Comparison of ENCODE assay signal across 12 cellular contexts in the genomic region with DNA sequence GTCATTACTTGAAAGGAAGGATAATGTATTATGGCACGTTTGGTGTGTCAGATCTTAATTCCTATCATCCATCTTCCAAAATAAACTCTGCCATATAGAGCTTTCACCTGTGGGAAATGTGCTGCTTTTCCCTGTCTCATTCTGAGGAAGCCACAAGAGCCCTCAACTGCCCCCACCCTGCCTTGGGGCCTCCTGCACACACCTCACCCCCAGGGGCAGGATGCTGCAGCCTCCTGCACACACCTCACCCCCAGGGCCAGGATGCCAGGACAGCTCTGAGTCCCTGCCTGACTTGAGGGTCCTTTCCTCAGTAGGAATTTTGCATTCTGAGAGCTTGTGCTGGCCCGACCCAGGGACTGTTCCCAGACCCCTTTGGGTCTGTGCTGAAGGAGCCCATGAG.
"Had no signal": no experiment of that assay in that cellular context is flagged by ENCODE, and none has a peak within 500 bp of the region (broad histone marks: within the 10 kb centered on the region; RNA-seq: fewer than 3 reads in every experiment).

No MANE protein-coding gene starts in this region.

- H3K4me2 ChIP-seq: smooth muscle cell had no signal

- H3K4me3 ChIP-seq: body of pancreas, smooth muscle cell, suprapubic skin, upper lobe of right lung had no signal

- H3K36me3 Mint-ChIP-seq: activated naive CD4-positive, alpha-beta T cell treated with anti-CD3 and anti-CD28 coated beads, Interleukin-2, amount 50 U/mL, for 24 hours; mesothelial cell of epicardium; stimulated activated naive B cell treated with anti-CD40 and anti-IgM and Interleukin-4, amounts not matched to agents 10 μg/mL and 1 μg/mL and 100 μg/mL, for 72 hours had no signal

- H3K36me3 ChIP-seq: suprapubic skin, upper lobe of right lung had no signal

- H3K4me1 ChIP-seq: upper lobe of right lung had no signal

- H3K9me3 ChIP-seq: body of pancreas, suprapubic skin, upper lobe of right lung had no signal

- H3K4me3 Mint-ChIP-seq: activated naive CD4-positive, alpha-beta T cell treated with anti-CD3 and anti-CD28 coated beads, Interleukin-2, amount 50 U/mL, for 24 hours; mesothelial cell of epicardium; stimulated activated naive B cell treated with anti-CD40 and anti-IgM and Interleukin-4, amounts not matched to agents 10 μg/mL and 1 μg/mL and 100 μg/mL, for 72 hours; T-helper 1 cell treated with Interleukin-12 subunit alpha and Interleukin-12 subunit beta and Interleukin-4 antibody, amounts not matched to agents 30 μg/mL and 1 μg/mL, for 36 hours had no signal

- H3K27ac Mint-ChIP-seq: activated naive CD4-positive, alpha-beta T cell treated with anti-CD3 and anti-CD28 coated beads, Interleukin-2, amount 50 U/mL, for 24 hours; mesothelial cell of epicardium; stimulated activated naive B cell treated with anti-CD40 and anti-IgM and Interleukin-4, amounts not matched to agents 10 μg/mL and 1 μg/mL and 100 μg/mL, for 72 hours; T-helper 1 cell treated with Interleukin-12 subunit alpha and Interleukin-12 subunit beta and Interleukin-4 antibody, amounts not matched to agents 30 μg/mL and 1 μg/mL, for 36 hours had no signal

- H3K27me3 Mint-ChIP-seq: activated naive CD4-positive, alpha-beta T cell treated with anti-CD3 and anti-CD28 coated beads, Interleukin-2, amount 50 U/mL, for 24 hours had no signal

- H3K4me1 Mint-ChIP-seq: activated naive CD4-positive, alpha-beta T cell treated with anti-CD3 and anti-CD28 coated beads, Interleukin-2, amount 50 U/mL, for 24 hours; stimulated activated naive B cell treated with anti-CD40 and anti-IgM and Interleukin-4, amounts not matched to agents 10 μg/mL and 1 μg/mL and 100 μg/mL, for 72 hours had no signal

- H3K27me3 ChIP-seq: body of pancreas, suprapubic skin, upper lobe of right lung had no signal

- ATAC-seq: stimulated activated naive B cell treated with anti-CD40 and anti-IgM and Interleukin-4, amounts not matched to agents 10 μg/mL and 1 μg/mL and 100 μg/mL, for 72 hours; upper lobe of right lung had no signal

- H3K9me3 Mint-ChIP-seq: activated naive CD4-positive, alpha-beta T cell treated with anti-CD3 and anti-CD28 coated beads, Interleukin-2, amount 50 U/mL, for 24 hours; mesothelial cell of epicardium; stimulated activated naive B cell treated with anti-CD40 and anti-IgM and Interleukin-4, amounts not matched to agents 10 μg/mL and 1 μg/mL and 100 μg/mL, for 72 hours; T-helper 1 cell treated with Interleukin-12 subunit alpha and Interleukin-12 subunit beta and Interleukin-4 antibody, amounts not matched to agents 30 μg/mL and 1 μg/mL, for 36 hours had no signal

- DNase-seq: activated effector memory CD4-positive, alpha-beta T cell treated with Interleukin-2 at 50 U/mL for 16 hours; activated T-cell treated with anti-CD3 and anti-CD28 coated beads, Interleukin-2, amount 50 U/mL, for 1 hour; effector memory CD4-positive, alpha-beta T cell; erythroblast; stimulated activated naive B cell treated with anti-CD40 and anti-IgM and Interleukin-4, amounts not matched to agents 10 μg/mL and 1 μg/mL and 100 μg/mL, for 72 hours; upper lobe of right lung had no signal

- H3K27ac ChIP-seq: body of pancreas, suprapubic skin, upper lobe of right lung had no signal
